In the genomic region with DNA sequence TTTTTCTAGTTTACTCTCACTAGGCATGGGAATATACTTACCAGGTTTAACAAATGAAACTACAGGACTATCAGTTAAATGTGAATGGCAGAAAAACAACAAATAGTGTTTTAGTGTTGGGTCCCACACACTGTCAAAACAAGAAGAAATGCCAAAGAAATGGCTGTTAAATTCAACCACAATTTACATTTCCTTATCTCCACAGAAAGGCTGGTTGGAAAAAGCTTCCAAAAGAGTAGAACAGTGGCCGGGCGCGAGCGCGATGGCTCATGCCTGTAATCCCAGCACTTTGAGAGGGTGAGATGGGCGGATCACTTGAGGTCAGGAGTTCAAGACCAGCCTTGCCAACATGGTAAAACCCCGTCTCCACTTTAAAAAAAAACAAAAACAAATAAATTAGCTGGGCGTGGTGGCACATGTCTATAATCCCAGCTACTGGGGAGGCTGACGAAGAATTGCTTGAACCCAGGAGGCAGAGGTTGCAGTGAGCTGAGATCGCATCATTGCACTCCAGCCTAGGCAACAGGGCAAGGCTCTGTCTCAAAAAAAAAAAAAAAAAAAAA, we compare ENCODE assay signal across 29 cellular contexts.
DNase-seq lines count a peak whose midpoint lies in the region; ATAC-seq and TF ChIP-seq lines count a peak whose summit lies in the region.
"Had no signal": no experiment of that assay in that cellular context is flagged by ENCODE, and none has a peak within 500 bp of the region (broad histone marks: within the 10 kb centered on the region; RNA-seq: fewer than 3 reads in every experiment).

No MANE protein-coding gene starts in this region.

- H3K36me3 ChIP-seq in SJSA1 (0 out of 2 replicates have a peak, but pooled peaks cover 7% of the 10 kb centered on the region), gastrocnemius medialis (no peaks in the 10 kb centered on the region), right atrium auricular region (no peaks in the 10 kb centered on the region)
- no peaks in the 10 kb centered on the region for H3K36me3 ChIP-seq in CD4-positive, alpha-beta memory T cell (ENCODE audit: insufficient read depth, low read length)
- H3K36me3 ChIP-seq: pancreas had no signal

- CTCF ChIA-PET in CD4-positive, alpha-beta memory T cell (lab: Charles Lee; ENCODE audit: partially characterized antibody) = interaction anchor here (0.6 to 4.5 kb wide), 8 partner anchors 249 to 539 kb away, joined by 3 to 68 read pairs (median 5); no protein-coding TSS in a partner anchor
- CTCF ChIA-PET in RWPE1 (lab: Yijun Ruan, JAX) = interaction anchor here (0.7 to 0.8 kb wide), 2 partner anchors 519 to 540 kb away, joined by 3 to 4 read pairs; no protein-coding TSS in a partner anchor

- H3K4me1 ChIP-seq in SJSA1 (replicated peaks) (peaks cover 7% of the 10 kb centered on the region), gastrocnemius medialis (peaks cover 30 to 31% of the 10 kb centered on the region in 2 donors), right atrium auricular region (peaks cover 0 to 13% of the 10 kb centered on the region in 2 donors)
- H3K4me1 ChIP-seq in CD4-positive, alpha-beta memory T cell (ENCODE audit: insufficient read depth, low read length) = peaks cover 25% of the 10 kb centered on the region

- no peak overlapping the region for H3K4me3 ChIP-seq in SJSA1
- no peak overlapping the region for H3K4me3 ChIP-seq in gastrocnemius medialis
- H3K4me3 ChIP-seq in CD4-positive, alpha-beta memory T cell (ENCODE audit: low read length in 2 of 2) = no peak overlapping the region
- no peak overlapping the region for H3K4me3 ChIP-seq in right atrium auricular region
- H3K4me3 ChIP-seq: lung, pancreas, testis had no signal

- intact Hi-C loops in gastrocnemius medialis (cut with DNase I; ENCODE audit: low total_unique reads) = no loop called here
- intact Hi-C loops in CD4-positive, alpha-beta memory T cell (cut with micrococcal nuclease) = no loop called here

- POLR2A ChIA-PET in CD4-positive, alpha-beta memory T cell (lab: Charles Lee; ENCODE audit: partially characterized antibody) = no interaction called here
- POLR2A ChIA-PET in RWPE1 (lab: Yijun Ruan, JAX; ENCODE audit: low non-redundant PET) = no interaction called here

- no peaks in the 10 kb centered on the region for H3K9me3 ChIP-seq in SJSA1 (replicated peaks)
- no peaks in the 10 kb centered on the region for H3K9me3 ChIP-seq in gastrocnemius medialis
- no peaks in the 10 kb centered on the region for H3K9me3 ChIP-seq in CD4-positive, alpha-beta memory T cell (ENCODE audit: control insufficient read depth in 1 of 2, low read length in 2 of 2)
- H3K9me3 ChIP-seq in right atrium auricular region = no peaks in the 10 kb centered on the region
- H3K9me3 ChIP-seq: pancreas, testis had no signal

- H3K9me3 Mint-ChIP-seq in HFFc6 = no peaks in the 10 kb centered on the region
- H3K9me3 Mint-ChIP-seq in endothelial cell (ENCODE audit: unreplicated experiment) = no peaks in the 10 kb centered on the region
- H3K9me3 Mint-ChIP-seq in CD4-positive, alpha-beta memory T cell = no peaks in the 10 kb centered on the region
- H3K9me3 Mint-ChIP-seq: activated naive CD8-positive, alpha-beta T cell treated with anti-CD3 and anti-CD28 coated beads, Interleukin-2, amount 10 ng/mL, durations not matched to agents 7 days and 5 days; activated T-cell treated with anti-CD3 and anti-CD28 coated beads, Interleukin-2, amount 50 U/mL, for 24 hours; immature natural killer cell; natural killer cell treated with Interleukin-12 subunit alpha and Interleukin-12 subunit beta and Interleukin-15 and Interleukin-18, amount 100 ng/mL, for 72 hours; T-cell had no signal

- H3K4me1 Mint-ChIP-seq in HFFc6 (ENCODE audit: low read depth) (peaks cover 26% of the 10 kb centered on the region), endothelial cell (ENCODE audit: unreplicated experiment) (peaks cover 21% of the 10 kb centered on the region)
- peaks cover 15 to 29% (median 19%) of the 10 kb centered on the region in 4 donors for H3K4me1 Mint-ChIP-seq in CD4-positive, alpha-beta memory T cell

- H3K36me3 Mint-ChIP-seq in HFFc6 (ENCODE audit: low read depth) (no peaks in the 10 kb centered on the region), endothelial cell (ENCODE audit: low read depth, unreplicated experiment) (no peaks in the 10 kb centered on the region)
- H3K36me3 Mint-ChIP-seq in CD4-positive, alpha-beta memory T cell = peaks cover 0 to 4% of the 10 kb centered on the region in 2 donors
- H3K36me3 Mint-ChIP-seq: activated naive CD8-positive, alpha-beta T cell treated with anti-CD3 and anti-CD28 coated beads, Interleukin-2, amount 10 ng/mL, durations not matched to agents 7 days and 5 days; immature natural killer cell; natural killer cell treated with Interleukin-12 subunit alpha and Interleukin-12 subunit beta and Interleukin-15 and Interleukin-18, amount 100 ng/mL, for 72 hours had no signal

- H3K27me3 ChIP-seq in SJSA1 (replicated peaks) = no peaks in the 10 kb centered on the region
- no peaks in the 10 kb centered on the region for H3K27me3 ChIP-seq in gastrocnemius medialis
- H3K27me3 ChIP-seq in CD4-positive, alpha-beta memory T cell (ENCODE audit: insufficient read depth, low read length) = peaks cover 14% of the 10 kb centered on the region
- no peaks in the 10 kb centered on the region for H3K27me3 ChIP-seq in right atrium auricular region
- H3K27me3 ChIP-seq: pancreas, testis had no signal

- no peak for ATAC-seq in gastrocnemius medialis
- ATAC-seq: left cardiac atrium; natural killer cell treated with Interleukin-12 subunit alpha and Interleukin-12 subunit beta and Interleukin-15 and Interleukin-18, amount 100 ng/mL, for 72 hours; pancreas; stimulated activated naive CD8-positive, alpha-beta T cell treated with anti-CD3 and anti-CD28 coated beads, Interleukin-15, Interleukin-2, amounts not matched to agents 100 U/mL and 50 U/mL, for 24 hours; T-cell had no signal

- H3K4me3 Mint-ChIP-seq in HFFc6 (no peak overlapping the region), endothelial cell (ENCODE audit: unreplicated experiment) (peak overlapping the region; percentile 60)
- H3K4me3 Mint-ChIP-seq in CD4-positive, alpha-beta memory T cell = no peak overlapping the region
- H3K4me3 Mint-ChIP-seq: activated naive CD8-positive, alpha-beta T cell treated with anti-CD3 and anti-CD28 coated beads, Interleukin-2, amount 10 ng/mL, durations not matched to agents 7 days and 5 days; activated T-cell treated with anti-CD3 and anti-CD28 coated beads, Interleukin-2, amount 50 U/mL, for 24 hours; immature natural killer cell; natural killer cell treated with Interleukin-12 subunit alpha and Interleukin-12 subunit beta and Interleukin-15 and Interleukin-18, amount 100 ng/mL, for 72 hours; T-cell had no signal

- in situ Hi-C loops in gastrocnemius medialis (cut with MboI; ENCODE audit: low sequenced_read_pairs in 4 of 4) = loop anchor here in 3 of 4 donors (25.0 kb wide), 2 partner anchors 253 to 528 kb away; no protein-coding TSS in a partner anchor

- H3K27me3 Mint-ChIP-seq in HFFc6 (ENCODE audit: insufficient read depth) = peaks cover 7% of the 10 kb centered on the region; the same call in 1 of the 2 replicates
- H3K27me3 Mint-ChIP-seq in endothelial cell (ENCODE audit: unreplicated experiment) = peaks cover 7% of the 10 kb centered on the region
- peaks cover 6 to 9% of the 10 kb centered on the region in 2 donors for H3K27me3 Mint-ChIP-seq in CD4-positive, alpha-beta memory T cell
- H3K27me3 Mint-ChIP-seq: natural killer cell treated with Interleukin-12 subunit alpha and Interleukin-12 subunit beta and Interleukin-15 and Interleukin-18, amount 100 ng/mL, for 72 hours had no signal

- peak overlapping the region; percentile 5; the same call in 1 of the 2 replicates for H3K27ac Mint-ChIP-seq in HFFc6
- peak overlapping the region; percentile 88 for H3K27ac Mint-ChIP-seq in endothelial cell (ENCODE audit: unreplicated experiment)
- H3K27ac Mint-ChIP-seq in CD4-positive, alpha-beta memory T cell = no peak overlapping the region
- H3K27ac Mint-ChIP-seq: activated naive CD8-positive, alpha-beta T cell treated with anti-CD3 and anti-CD28 coated beads, Interleukin-2, amount 10 ng/mL, durations not matched to agents 7 days and 5 days; activated T-cell treated with anti-CD3 and anti-CD28 coated beads, Interleukin-2, amount 50 U/mL, for 24 hours; immature natural killer cell; natural killer cell treated with Interleukin-12 subunit alpha and Interleukin-12 subunit beta and Interleukin-15 and Interleukin-18, amount 100 ng/mL, for 72 hours; T-cell had no signal

- TF ChIP-seq POLR2A in gastrocnemius medialis (IDR thresholded peaks at IDR 0.05) = no peak

- 0 out of 2 replicates have a peak overlapping the region, but pooled peaks have one; percentile 2 for H3K27ac ChIP-seq in SJSA1
- H3K27ac ChIP-seq in gastrocnemius medialis = peak overlapping the region; percentile 70 to 95 (median 73)
- no peak overlapping the region for H3K27ac ChIP-seq in CD4-positive, alpha-beta memory T cell (ENCODE audit: low read depth, low read length)
- H3K27ac ChIP-seq in RWPE1 = no peak overlapping the region
- no peak overlapping the region for H3K27ac ChIP-seq in right atrium auricular region
- H3K27ac ChIP-seq: C4-2B, pancreas, testis had no signal

- DNase-seq in HFFc6 = no peak
- peak in 1 of 2 experiments; percentile 32 for DNase-seq in SJSA1 (ENCODE audit: low read depth in 1 of 2, low spot score in 2 of 2)
- no peak for DNase-seq in endothelial cell (ENCODE audit: low spot score)
- no peak for DNase-seq in gastrocnemius medialis
- DNase-seq in CD4-positive, alpha-beta memory T cell = no peak
- DNase-seq in RWPE1 (ENCODE audit: low spot score) = no peak
- DNase-seq in NCI-H1436 treated with DMSO at 0.1 percent for 48 hours (lab: John Stamatoyannopoulos, UW) = no peak
- no peak for DNase-seq in right atrium auricular region (ENCODE audit: low spot score)
- DNase-seq: activated CD4-positive, alpha-beta T cell treated with anti-CD3 and anti-CD28 coated beads, Interleukin-2, amount 50 U/mL, for 1 hour; activated CD4-positive, CD25-positive, alpha-beta regulatory T cell; activated gamma-delta T cell treated with Interleukin-2 at 50 U/mL for 16 hours; activated naive CD8-positive, alpha-beta T cell treated with anti-CD3 and anti-CD28 coated beads, Interleukin-2, amount 10 ng/mL, durations not matched to agents 7 days and 5 days; activated T-cell treated with anti-CD3 and anti-CD28 coated beads, Interleukin-2, amount 50 U/mL, for 24 hours; DMS79; immature natural killer cell; left cardiac atrium; NCI-H2081 treated with DMSO at 0.1 percent for 48 hours; NCI-H446; NCI-H82; pancreas; retina; small intestine; stimulated activated CD4-positive, alpha-beta T cell treated with anti-CD3 and anti-CD28 coated beads, Interleukin-1b, Interleukin-23, amount 100 ng/mL, for 48 hours; stimulated activated naive CD8-positive, alpha-beta T cell treated with anti-CD3 and anti-CD28 coated beads, Interleukin-15, Interleukin-2, amounts not matched to agents 100 U/mL and 50 U/mL, for 24 hours; T-cell; testis had no signal

- TF ChIP-seq CTCF in HFFc6 (IDR thresholded peaks at IDR 0.05) = no peak
- TF ChIP-seq CTCF in endothelial cell (IDR thresholded peaks at IDR 0.05; ENCODE audit: unreplicated experiment) = no peak
- TF ChIP-seq CTCF in gastrocnemius medialis (IDR thresholded peaks at IDR 0.05 in 4 of 5, conservative IDR thresholded peaks at IDR 0.05 in 1 of 5) = no peak
- TF ChIP-seq CTCF in RWPE1 (conservative IDR thresholded peaks at IDR 0.05; ENCODE audit: low read depth) = no peak
- no peak for TF ChIP-seq CTCF in right atrium auricular region (IDR thresholded peaks at IDR 0.05)

Comparison
In these comparisons a context has a peak if more than half of its experiments do, and no peak if none do; other contexts are left out.
1. H3K27ac Mint-ChIP-seq: peak in HFFc6 (single experiment) and endothelial cell (single experiment); none in CD4-positive, alpha-beta memory T cell (0 of 7).
2. H3K27ac ChIP-seq: peak in SJSA1 (single experiment) and gastrocnemius medialis (4 of 4); none in CD4-positive, alpha-beta memory T cell (single experiment), RWPE1 (single experiment) and right atrium auricular region (0 of 2).